17 cellular contexts compared by ENCODE assay signal in the genomic region with DNA sequence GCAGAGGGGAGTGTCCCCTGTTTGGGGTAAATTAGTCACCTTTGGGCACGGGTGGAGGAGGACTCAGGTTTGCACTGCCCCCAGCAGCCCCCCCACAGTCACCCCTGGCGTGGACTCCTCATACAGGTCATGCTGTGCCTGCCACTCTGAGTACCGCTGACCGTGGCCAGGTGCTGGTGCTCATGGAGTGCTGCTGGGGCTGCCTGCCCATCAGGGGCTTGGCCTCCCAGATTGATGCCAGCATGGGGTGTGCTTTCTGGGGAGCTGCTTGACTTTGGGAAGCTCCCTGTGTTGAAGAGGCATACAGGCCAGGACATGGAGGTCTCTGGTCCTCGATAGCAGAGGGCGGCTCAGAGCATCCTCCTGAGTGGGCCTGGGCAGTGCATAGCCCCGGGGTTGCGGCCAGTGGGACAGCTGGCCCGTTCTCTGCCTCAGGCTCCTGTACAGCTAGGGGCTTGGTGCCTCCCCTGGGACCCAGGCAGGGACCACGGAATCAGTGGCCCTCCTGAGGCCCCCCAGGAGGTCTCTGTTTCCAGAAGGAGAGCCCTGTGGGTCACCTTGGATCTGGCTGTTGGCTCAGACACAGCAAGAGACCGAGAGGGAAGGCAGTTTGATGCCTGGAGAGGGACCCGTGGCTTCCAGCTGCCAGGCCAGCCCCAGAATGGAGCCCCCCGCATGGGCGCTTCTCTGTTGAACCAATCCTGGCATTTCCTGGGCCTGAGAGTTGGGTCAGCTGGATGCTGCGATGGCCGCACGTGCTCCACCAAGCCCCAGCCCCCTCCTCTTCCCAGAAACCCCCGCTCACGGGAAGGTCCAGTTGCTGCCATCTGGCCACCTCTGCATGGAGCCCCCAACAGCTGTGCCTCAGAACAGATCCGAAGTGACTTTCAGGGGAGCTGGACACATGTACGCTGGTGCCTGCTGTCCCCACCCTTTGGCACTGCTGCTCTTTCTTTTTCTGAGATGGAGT.
"Had no signal": no experiment of that assay in that cellular context is flagged by ENCODE, and none has a peak within 500 bp of the region (broad histone marks: within the 10 kb centered on the region; RNA-seq: fewer than 3 reads in every experiment).

No MANE protein-coding gene starts in this region.

- H3K9me3 Mint-ChIP-seq: activated CD8-positive, alpha-beta T cell treated with anti-CD3 and anti-CD28 coated beads for 36 hours; activated naive CD8-positive, alpha-beta T cell treated with anti-CD3 and anti-CD28 coated beads, Interleukin-2, amount 50 U/mL, for 24 hours; activated T-helper 1 cell treated with anti-CD3 and anti-CD28 coated beads, Interleukin-12 subunit alpha, Interleukin-12 subunit beta, Interleukin-2, Interleukin-4 antibody, amounts not matched to agents 30 ng/mL and 10 ng/mL and 1 ng/mL, durations not matched to agents 14 hours and 24 hours and 36 hours; nephron progenitor cell; T-cell had no signal

- H3K27me3 ChIP-seq: ascending aorta, esophagus squamous epithelium, heart left ventricle, left lung, stomach had no signal

- H3K27me3 Mint-ChIP-seq: activated CD8-positive, alpha-beta T cell treated with anti-CD3 and anti-CD28 coated beads for 36 hours; activated naive CD8-positive, alpha-beta T cell treated with anti-CD3 and anti-CD28 coated beads, Interleukin-2, amount 50 U/mL, for 24 hours; T-cell had no signal

- H3K4me1 ChIP-seq: ascending aorta had no signal

- H3K9me3 ChIP-seq: ascending aorta, esophagus squamous epithelium, heart left ventricle, left lung, stomach, thoracic aorta had no signal

- ATAC-seq: activated CD8-positive, alpha-beta T cell treated with anti-CD3 and anti-CD28 coated beads for 36 hours; activated naive CD8-positive, alpha-beta T cell treated with anti-CD3 and anti-CD28 coated beads, Interleukin-2, amount 50 U/mL, for 24 hours; heart left ventricle; left lung had no signal

- H3K4me3 ChIP-seq: ascending aorta, esophagus squamous epithelium, heart left ventricle, left lung, stomach, thoracic aorta had no signal

- H3K27ac Mint-ChIP-seq: activated CD8-positive, alpha-beta T cell treated with anti-CD3 and anti-CD28 coated beads for 36 hours; activated naive CD8-positive, alpha-beta T cell treated with anti-CD3 and anti-CD28 coated beads, Interleukin-2, amount 50 U/mL, for 24 hours; activated T-helper 1 cell treated with anti-CD3 and anti-CD28 coated beads, Interleukin-12 subunit alpha, Interleukin-12 subunit beta, Interleukin-2, Interleukin-4 antibody, amounts not matched to agents 30 ng/mL and 10 ng/mL and 1 ng/mL, durations not matched to agents 14 hours and 24 hours and 36 hours; nephron progenitor cell; T-cell had no signal

- DNase-seq: activated CD4-positive, alpha-beta T cell treated with anti-CD3 and anti-CD28 coated beads for 4 hours; activated CD8-positive, alpha-beta memory T cell treated with anti-CD3 and anti-CD28 coated beads, Interleukin-2, amount 50 U/mL, for 4 hours; activated CD8-positive, alpha-beta T cell treated with anti-CD3 and anti-CD28 coated beads for 36 hours; activated naive CD4-positive, alpha-beta T cell treated with Interleukin-2 at 50 U/mL for 16 hours; activated naive CD8-positive, alpha-beta T cell treated with anti-CD3 and anti-CD28 coated beads, Interleukin-2, amount 50 U/mL, for 24 hours; esophagus squamous epithelium; foreskin fibroblast; mesendoderm; nephron progenitor cell; stimulated activated CD4-positive, alpha-beta T cell treated with anti-CD3 and anti-CD28 coated beads, Interleukin-4, amount 100 ng/mL, for 4 hours; stomach; T-cell had no signal

- H3K4me3 Mint-ChIP-seq: activated CD8-positive, alpha-beta T cell treated with anti-CD3 and anti-CD28 coated beads for 36 hours; activated naive CD8-positive, alpha-beta T cell treated with anti-CD3 and anti-CD28 coated beads, Interleukin-2, amount 50 U/mL, for 24 hours; activated T-helper 1 cell treated with anti-CD3 and anti-CD28 coated beads, Interleukin-12 subunit alpha, Interleukin-12 subunit beta, Interleukin-2, Interleukin-4 antibody, amounts not matched to agents 30 ng/mL and 10 ng/mL and 1 ng/mL, durations not matched to agents 14 hours and 24 hours and 36 hours; nephron progenitor cell; T-cell had no signal

- H3K27ac ChIP-seq: ascending aorta, esophagus squamous epithelium, heart left ventricle, left lung, stomach, thoracic aorta had no signal
